In genomic region chr2:208033701-208034502, GRCh38 we compare ENCODE assay signal across 8 cellular contexts. TPM values are rescaled to one million over a fixed set of nuclear protein-coding genes. Genes with fewer than 3 reads are reported as not detected.
DNase-seq lines count a peak whose midpoint lies in the region; ATAC-seq and TF ChIP-seq lines count a peak whose summit lies in the region.

No MANE protein-coding gene starts in this region.

- intact Hi-C loops in left ventricle myocardium superior (cut with micrococcal nuclease) = no loop called here
- intact Hi-C loops in upper lobe of right lung (cut with DNase I) = loop anchor here (10.0 kb wide), 1 partner anchor 289 kb away; no protein-coding TSS in a partner anchor
- intact Hi-C loops in lower leg skin (cut with DNase I; ENCODE audit: low total_unique reads) = no loop called here

- ATAC-seq in left ventricle myocardium superior = peak; percentile 73
- peak; percentile 93 for ATAC-seq in upper lobe of right lung

- H3K9me3 ChIP-seq in HEK293 (ENCODE audit: control insufficient read depth, insufficient read depth, low read depth, low read length) (no peaks in the 10 kb centered on the region), upper lobe of right lung (no peaks in the 10 kb centered on the region)

- H3K4me1 ChIP-seq in HEK293 (ENCODE audit: control insufficient read depth, insufficient read depth, low read length) (no peaks in the 10 kb centered on the region), upper lobe of right lung (peaks cover 4% of the 10 kb centered on the region)

- WGBS in lower leg skin, 2 donors = 66 to 70% methylated on average over 4 of the region's 4 CpGs

- no peaks in the 10 kb centered on the region for H3K27me3 ChIP-seq in upper lobe of right lung

- H3K4me3 ChIP-seq in GM12875 (ENCODE audit: low read depth, low read length) = no peak overlapping the region
- no peak overlapping the region for H3K4me3 ChIP-seq in HEK293 (ENCODE audit: low read depth, low read length)
- H3K4me3 ChIP-seq in upper lobe of right lung = no peak overlapping the region
- H3K4me3 ChIP-seq in lower leg skin (ENCODE audit: low read depth, poor library complexity, severe bottlenecking) = no peak overlapping the region

- no peak for TF ChIP-seq POLR2A in lower leg skin (IDR thresholded peaks at IDR 0.05)

- CTCF ChIA-PET in HEK293 (lab: Yijun Ruan, JAX) = interaction anchor here (0.6 to 5.8 kb wide), 9 partner anchors 7 to 300 kb away, joined by 3 to 51 read pairs (median 4); partner anchors contain the start of gene PLEKHM3

- TF ChIP-seq CTCF in GM12875 (IDR thresholded peaks at IDR 0.05; ENCODE audit: borderline replicate concordance, insufficient read depth, low read depth, low read length) (peak; percentile 51), HEK293 (tag by site-specific recombination; IDR thresholded peaks at IDR 0.05) (no peak; the same call in 1 of the 2 replicates), upper lobe of right lung (IDR thresholded peaks at IDR 0.05) (peak; percentile 52), lower leg skin (IDR thresholded peaks at IDR 0.05) (no peak)

- H3K27ac ChIP-seq in HEK293 (ENCODE audit: extremely low read depth, low read depth, low read length) = no peak overlapping the region
- H3K27ac ChIP-seq in upper lobe of right lung = no peak overlapping the region

- H3K36me3 ChIP-seq in HEK293 (ENCODE audit: control insufficient read depth in 2 of 2, insufficient read depth in 1 of 2, low read length in 2 of 2) = no peaks in the 10 kb centered on the region
- H3K36me3 ChIP-seq in upper lobe of right lung = no peaks in the 10 kb centered on the region

- DNase-seq in A172 (ENCODE audit: low spot score) (peak; percentile 65), LoVo (ENCODE audit: low spot score) (peak; percentile 50), left ventricle myocardium superior (peak; percentile 41), upper lobe of right lung (peak; percentile 69), lower leg skin (ENCODE audit: low spot score in 2 of 2) (no peak)
- DNase-seq in activated CD4-positive, alpha-beta T cell treated with anti-CD3 and anti-CD28 coated beads, Interleukin-2, amount 50 U/mL, for 1 hour = peak; percentile 18

- POLR2A ChIA-PET in HEK293 (lab: Yijun Ruan, JAX) = no interaction called here

TF ChIP-seq in HEK293, 187 proteins besides CTCF, POLR2A, EP300 and RAD21 (continues in another document):
- TF ChIP-seq ZSCAN23 (tag by site-specific recombination; IDR thresholded peaks at IDR 0.05) (no peak), ZNF580 (tag by site-specific recombination; IDR thresholded peaks at IDR 0.05) (no peak), ZNF362 (tag by site-specific recombination; IDR thresholded peaks at IDR 0.05) (0 out of 2 replicates have a peak, but pooled peaks have one; percentile 22), ZNF654 (tag by site-specific recombination; IDR thresholded peaks at IDR 0.05; ENCODE audit: low read depth) (peak; percentile 83), ZNF24 (tag by site-specific recombination; IDR thresholded peaks at IDR 0.05) (peak; percentile 44; the same call in 1 of the 2 replicates), ZNF585B (tag by site-specific recombination; IDR thresholded peaks at IDR 0.05) (no peak), ZNF148 (tag by site-specific recombination; IDR thresholded peaks at IDR 0.05; ENCODE audit: borderline replicate concordance) (no peak), SP2 (tag by site-specific recombination; IDR thresholded peaks at IDR 0.05) (peak; percentile 36; the same call in 1 of the 2 replicates), ATF2 (tag by site-specific recombination; IDR thresholded peaks at IDR 0.05; ENCODE audit: low read depth) (peak; percentile 48; the same call in 1 of the 2 replicates), ZSCAN4 (tag by site-specific recombination; IDR thresholded peaks at IDR 0.05) (no peak), MZF1 (tag by site-specific recombination; IDR thresholded peaks at IDR 0.05; ENCODE audit: borderline replicate concordance) (0 out of 2 replicates have a peak, but pooled peaks have one; percentile 12), ZNF571 (tag by site-specific recombination; IDR thresholded peaks at IDR 0.05) (no peak), PBX3 (CRISPR knock-in tag; IDR thresholded peaks at IDR 0.05) (no peak), ZNF623 (tag by site-specific recombination; IDR thresholded peaks at IDR 0.05) (no peak), ZNF18 (tag by site-specific recombination; IDR thresholded peaks at IDR 0.05) (no peak), GLIS1 (tag by site-specific recombination; IDR thresholded peaks at IDR 0.05) (peak; percentile 82), OSR2 (tag by site-specific recombination; IDR thresholded peaks at IDR 0.05) (peak; percentile 27; the same call in 1 of the 2 replicates), ZNF426 (tag by site-specific recombination; IDR thresholded peaks at IDR 0.05) (no peak)

RNA-seq across cellular contexts. Expression of gene PLEKHM3, which starts 8.6 kb away (rescaled TPM):
- total RNA-seq in A172 (2014; rRNA removed; shearing (Covaris generic)) = 3.5 and 4.9 TPM in 2 replicates
- total RNA-seq in left ventricle myocardium superior = 13.3 TPM
- total RNA-seq in upper lobe of right lung = 24.5 TPM
- total RNA-seq in lower leg skin = 10 to 100 TPM; 18.3 to 22.2 (median 19.4) TPM

Comparison
In these comparisons a context has a peak if more than half of its experiments do, and no peak if none do; other contexts are left out.
1. DNase-seq: peak in A172 (single experiment), LoVo (single experiment), activated CD4-positive, alpha-beta T cell treated with anti-CD3 and anti-CD28 coated beads, Interleukin-2, amount 50 U/mL, for 1 hour (single experiment), left ventricle myocardium superior (single experiment) and upper lobe of right lung (single experiment); none in lower leg skin (0 of 2).
2. CTCF ChIP-seq: peak in GM12875 (single experiment) and upper lobe of right lung (single experiment); none in HEK293 (single experiment) and lower leg skin (0 of 3).